In genomic region chr11:95359756-95360155, GRCh38 we compare ENCODE assay signal across 14 cellular contexts.
"Had no signal": no experiment of that assay in that cellular context is flagged by ENCODE, and none has a peak within 500 bp of the region (broad histone marks: within the 10 kb centered on the region; RNA-seq: fewer than 3 reads in every experiment).

No MANE protein-coding gene starts in this region.

- DNase-seq: activated effector memory CD4-positive, alpha-beta T cell treated with anti-CD3 and anti-CD28 coated beads, Interleukin-2, amount 50 U/mL, for 16 hours; activated T-cell treated with anti-CD3 and anti-CD28 coated beads, Interleukin-2, amount 50 U/mL, for 4 hours; amygdala; cerebellar nuclear complex; effector memory CD8-positive, alpha-beta T cell; erythroblast; left colon; mucosa of descending colon; natural killer cell; stimulated activated CD4-positive, alpha-beta T cell treated with anti-CD3 and anti-CD28 coated beads, Interleukin-4, amount 100 ng/mL, for 1 hour; stimulated activated CD8-positive, alpha-beta memory T cell treated with anti-CD3 and anti-CD28 coated beads, Interleukin-4, amount 100 ng/mL, for 48 hours; stimulated activated naive CD8-positive, alpha-beta T cell treated with anti-CD3 and anti-CD28 coated beads, Interleukin-15, Interleukin-2, amounts not matched to agents 100 U/mL and 50 U/mL, for 24 hours; T-helper 17 cell; testis had no signal

- H3K9me3 ChIP-seq: mucosa of descending colon, testis had no signal

- H3K27ac ChIP-seq: testis had no signal

- H3K4me3 ChIP-seq: mucosa of descending colon, testis had no signal

- H3K27me3 ChIP-seq: testis had no signal

- ATAC-seq: activated T-cell treated with anti-CD3 and anti-CD28 coated beads, Interleukin-2, amount 50 U/mL, for 4 hours; effector memory CD8-positive, alpha-beta T cell; left colon; mucosa of descending colon; natural killer cell; stimulated activated naive CD8-positive, alpha-beta T cell treated with anti-CD3 and anti-CD28 coated beads, Interleukin-15, Interleukin-2, amounts not matched to agents 100 U/mL and 50 U/mL, for 24 hours; T-helper 17 cell had no signal

- H3K4me1 ChIP-seq: testis had no signal
